In genomic region chr19:46932346-46932745, GRCh38 we compare ENCODE assay signal across 14 cellular contexts.
DNase-seq lines count a peak whose midpoint lies in the region; ATAC-seq and TF ChIP-seq lines count a peak whose summit lies in the region.
"Had no signal": no experiment of that assay in that cellular context is flagged by ENCODE, and none has a peak within 500 bp of the region (broad histone marks: within the 10 kb centered on the region; RNA-seq: fewer than 3 reads in every experiment).

No MANE protein-coding gene starts in this region.

- no peak for DNase-seq in CD8-positive, alpha-beta T cell
- DNase-seq in NCI-H226 (peak; percentile 86), mesenchymal stem cell (peak; percentile 50), natural killer cell (no peak)
- DNase-seq in central memory CD8-positive, alpha-beta T cell (ENCODE audit: low spot score in 2 of 2), result no peak
- DNase-seq in stimulated activated CD4-positive, alpha-beta T cell treated with anti-CD3 and anti-CD28 coated beads, Interleukin-2, amount 100 ng/mL, for 48 hours, result no peak
- DNase-seq: activated naive CD8-positive, alpha-beta T cell treated with anti-CD3 and anti-CD28 coated beads, Interleukin-2, amount 10 ng/mL, durations not matched to agents 7 days and 5 days; CD4-positive, CD25-positive, alpha-beta regulatory T cell; NCI-H2081; stimulated activated CD8-positive, alpha-beta memory T cell treated with anti-CD3 and anti-CD28 coated beads, Interleukin-4, amount 100 ng/mL, for 48 hours; T1000 had no signal

- H3K9ac ChIP-seq in mesenchymal stem cell (ENCODE audit: low read length), result no peak overlapping the region

- no peak overlapping the region for H3K4me3 ChIP-seq in CD8-positive, alpha-beta T cell (ENCODE audit: low read depth, low read length)
- no peak overlapping the region for H3K4me3 ChIP-seq in mesenchymal stem cell (ENCODE audit: insufficient read depth in 1 of 2, low read depth in 1 of 2, low read length in 2 of 2)

- no peaks in the 10 kb centered on the region for H3K9me3 ChIP-seq in CD8-positive, alpha-beta T cell (ENCODE audit: low read length)
- H3K9me3 ChIP-seq in mesenchymal stem cell (ENCODE audit: control insufficient read depth, low read length), result no peaks in the 10 kb centered on the region

- peak overlapping the region in 1 of 2 experiments; percentile 54 for H3K18ac ChIP-seq in mesenchymal stem cell (ENCODE audit: low read depth in 1 of 2, low read length in 2 of 2)

- no peak overlapping the region for H2BK12ac ChIP-seq in mesenchymal stem cell (ENCODE audit: low read length in 2 of 2)

- no peak overlapping the region for H3K14ac ChIP-seq in mesenchymal stem cell (ENCODE audit: low read length in 2 of 2)

- CTCF ChIA-PET in CD8-positive, alpha-beta T cell (lab: Charles Lee), result no interaction called here

- intact Hi-C loops in CD8-positive, alpha-beta T cell (cut with DNase I, micrococcal nuclease), result no loop called here
- intact Hi-C loops in natural killer cell (cut with micrococcal nuclease), result no loop called here

- no peak overlapping the region for H3K4me2 ChIP-seq in mesenchymal stem cell (ENCODE audit: low read length, poor library complexity, severe bottlenecking)

- H4K91ac ChIP-seq in mesenchymal stem cell (ENCODE audit: low read length), result no peak overlapping the region

- H3K27me3 Mint-ChIP-seq in CD8-positive, alpha-beta T cell (ENCODE audit: low read depth), result no peaks in the 10 kb centered on the region
- no peaks in the 10 kb centered on the region for H3K27me3 Mint-ChIP-seq in central memory CD8-positive, alpha-beta T cell
- H3K27me3 Mint-ChIP-seq in natural killer cell (ENCODE audit: low read depth in 2 of 2), result no peaks in the 10 kb centered on the region
- H3K27me3 Mint-ChIP-seq: activated naive CD8-positive, alpha-beta T cell treated with anti-CD3 and anti-CD28 coated beads, Interleukin-2, amount 10 ng/mL, durations not matched to agents 7 days and 5 days; CD4-positive, CD25-positive, alpha-beta regulatory T cell; natural killer cell treated with Interleukin-12 subunit alpha and Interleukin-12 subunit beta and Interleukin-15 and Interleukin-18, amount 100 ng/mL, for 72 hours had no signal

- no peak overlapping the region for H2AFZ ChIP-seq in mesenchymal stem cell (ENCODE audit: low read depth, low read length)

- no peak overlapping the region for H4K8ac ChIP-seq in mesenchymal stem cell (ENCODE audit: low read length)

- peaks cover 68% of the 10 kb centered on the region for H3K4me1 Mint-ChIP-seq in CD8-positive, alpha-beta T cell (ENCODE audit: low read depth)
- peaks cover 71% of the 10 kb centered on the region for H3K4me1 Mint-ChIP-seq in central memory CD8-positive, alpha-beta T cell
- peaks cover 57 to 69% of the 10 kb centered on the region in 2 donors for H3K4me1 Mint-ChIP-seq in natural killer cell

- no peak overlapping the region for H2AK5ac ChIP-seq in mesenchymal stem cell (ENCODE audit: low read length, severe bottlenecking)

- no peak overlapping the region for H2BK5ac ChIP-seq in mesenchymal stem cell (ENCODE audit: low read depth, low read length, poor library complexity, severe bottlenecking)

- H3K27ac ChIP-seq in CD8-positive, alpha-beta T cell (ENCODE audit: low read depth, low read length), result no peak overlapping the region
- H3K27ac ChIP-seq in mesenchymal stem cell (ENCODE audit: low read length, poor library complexity, severe bottlenecking), result no peak overlapping the region

- TF ChIP-seq CTCF in CD8-positive, alpha-beta T cell (IDR thresholded peaks at IDR 0.05), result no peak
- TF ChIP-seq CTCF in natural killer cell (IDR thresholded peaks at IDR 0.05), result no peak

- no peaks in the 10 kb centered on the region for H3K9me3 Mint-ChIP-seq in CD8-positive, alpha-beta T cell
- H3K9me3 Mint-ChIP-seq in central memory CD8-positive, alpha-beta T cell, result no peaks in the 10 kb centered on the region
- no peaks in the 10 kb centered on the region for H3K9me3 Mint-ChIP-seq in natural killer cell
- H3K9me3 Mint-ChIP-seq: activated naive CD8-positive, alpha-beta T cell treated with anti-CD3 and anti-CD28 coated beads, Interleukin-2, amount 10 ng/mL, durations not matched to agents 7 days and 5 days; CD4-positive, CD25-positive, alpha-beta regulatory T cell; natural killer cell treated with Interleukin-12 subunit alpha and Interleukin-12 subunit beta and Interleukin-15 and Interleukin-18, amount 100 ng/mL, for 72 hours had no signal

- no peak for ATAC-seq in CD8-positive, alpha-beta T cell
- no peak for ATAC-seq in central memory CD8-positive, alpha-beta T cell (replicated peaks; ENCODE audit: extremely low read depth, poor library complexity, severe bottlenecking)
- ATAC-seq in natural killer cell (no peak), HG02938 (IDR thresholded peaks at IDR 0.05; ENCODE audit: unreplicated experiment) (no peak), GM21737 (IDR thresholded peaks at IDR 0.05; ENCODE audit: unreplicated experiment) (no peak)
- ATAC-seq: natural killer cell treated with Interleukin-12 subunit alpha and Interleukin-12 subunit beta and Interleukin-15 and Interleukin-18, amount 100 ng/mL, for 72 hours had no signal

- no peak overlapping the region for H3K4me3 Mint-ChIP-seq in CD8-positive, alpha-beta T cell
- H3K4me3 Mint-ChIP-seq in central memory CD8-positive, alpha-beta T cell, result no peak overlapping the region
- no peak overlapping the region for H3K4me3 Mint-ChIP-seq in natural killer cell
- H3K4me3 Mint-ChIP-seq: activated naive CD8-positive, alpha-beta T cell treated with anti-CD3 and anti-CD28 coated beads, Interleukin-2, amount 10 ng/mL, durations not matched to agents 7 days and 5 days; natural killer cell treated with Interleukin-12 subunit alpha and Interleukin-12 subunit beta and Interleukin-15 and Interleukin-18, amount 100 ng/mL, for 72 hours had no signal

- peaks cover 7% of the 10 kb centered on the region for H3K36me3 Mint-ChIP-seq in CD8-positive, alpha-beta T cell
- H3K36me3 Mint-ChIP-seq in central memory CD8-positive, alpha-beta T cell (ENCODE audit: insufficient read depth), result peaks cover 10% of the 10 kb centered on the region
- no peaks in the 10 kb centered on the region for H3K36me3 Mint-ChIP-seq in natural killer cell
- H3K36me3 Mint-ChIP-seq: CD4-positive, CD25-positive, alpha-beta regulatory T cell; natural killer cell treated with Interleukin-12 subunit alpha and Interleukin-12 subunit beta and Interleukin-15 and Interleukin-18, amount 100 ng/mL, for 72 hours had no signal

- no peaks in the 10 kb centered on the region for H3K36me3 ChIP-seq in CD8-positive, alpha-beta T cell (ENCODE audit: insufficient read depth, low read length)
- peaks cover under 1 to 4% of the 10 kb centered on the region in 2 experiments for H3K36me3 ChIP-seq in mesenchymal stem cell (ENCODE audit: control insufficient read depth in 1 of 2, insufficient read depth in 2 of 2, low read depth in 1 of 2, low read length in 2 of 2)

- H3K4ac ChIP-seq in mesenchymal stem cell (ENCODE audit: low read depth in 1 of 2, low read length in 2 of 2), result no peak overlapping the region

- H2BK120ac ChIP-seq in mesenchymal stem cell (ENCODE audit: low read depth, low read length), result no peak overlapping the region

- no peaks in the 10 kb centered on the region for H3K27me3 ChIP-seq in CD8-positive, alpha-beta T cell (ENCODE audit: insufficient read depth, low read length)
- H3K27me3 ChIP-seq in mesenchymal stem cell (ENCODE audit: control insufficient read depth in 1 of 2, insufficient read depth in 1 of 2, low read length in 2 of 2), result no peaks in the 10 kb centered on the region

- no peak overlapping the region for H2BK15ac ChIP-seq in mesenchymal stem cell (ENCODE audit: low read depth, poor library complexity, severe bottlenecking)

- WGBS in mesenchymal stem cell, result 34% methylated on average over 2 of the region's 2 CpGs

- H3K79me1 ChIP-seq in mesenchymal stem cell (replicated peaks; ENCODE audit: low read length, poor library complexity, severe bottlenecking), result peaks cover 14% of the 10 kb centered on the region

- POLR2A ChIA-PET in CD8-positive, alpha-beta T cell (lab: Charles Lee), result no interaction called here

- peaks cover 34% of the 10 kb centered on the region for H3K4me1 ChIP-seq in CD8-positive, alpha-beta T cell (ENCODE audit: insufficient read depth, low read length)
- H3K4me1 ChIP-seq in mesenchymal stem cell (ENCODE audit: control insufficient read depth, insufficient read depth, low read depth, low read length), result peaks cover 11% of the 10 kb centered on the region

- H3K23ac ChIP-seq in mesenchymal stem cell (ENCODE audit: low read length in 2 of 2), result no peak overlapping the region

- peak overlapping the region; percentile 80 for H3K27ac Mint-ChIP-seq in CD8-positive, alpha-beta T cell
- peak overlapping the region; percentile 85 for H3K27ac Mint-ChIP-seq in central memory CD8-positive, alpha-beta T cell (ENCODE audit: low read depth)
- H3K27ac Mint-ChIP-seq in natural killer cell, result no peak overlapping the region
- H3K27ac Mint-ChIP-seq: activated naive CD8-positive, alpha-beta T cell treated with anti-CD3 and anti-CD28 coated beads, Interleukin-2, amount 10 ng/mL, durations not matched to agents 7 days and 5 days had no signal

Comparison
In these comparisons a context has a peak if more than half of its experiments do, and no peak if none do; other contexts are left out.
1. DNase-seq: peak in NCI-H226 (single experiment) and mesenchymal stem cell (single experiment); none in CD8-positive, alpha-beta T cell (0 of 7), central memory CD8-positive, alpha-beta T cell (0 of 2), stimulated activated CD4-positive, alpha-beta T cell treated with anti-CD3 and anti-CD28 coated beads, Interleukin-2, amount 100 ng/mL, for 48 hours (0 of 2) and natural killer cell (single experiment).
2. H3K27ac Mint-ChIP-seq: peak in CD8-positive, alpha-beta T cell (single experiment) and central memory CD8-positive, alpha-beta T cell (single experiment); none in natural killer cell (0 of 2).